13 cellular contexts compared by ENCODE assay signal in the genomic region with DNA sequence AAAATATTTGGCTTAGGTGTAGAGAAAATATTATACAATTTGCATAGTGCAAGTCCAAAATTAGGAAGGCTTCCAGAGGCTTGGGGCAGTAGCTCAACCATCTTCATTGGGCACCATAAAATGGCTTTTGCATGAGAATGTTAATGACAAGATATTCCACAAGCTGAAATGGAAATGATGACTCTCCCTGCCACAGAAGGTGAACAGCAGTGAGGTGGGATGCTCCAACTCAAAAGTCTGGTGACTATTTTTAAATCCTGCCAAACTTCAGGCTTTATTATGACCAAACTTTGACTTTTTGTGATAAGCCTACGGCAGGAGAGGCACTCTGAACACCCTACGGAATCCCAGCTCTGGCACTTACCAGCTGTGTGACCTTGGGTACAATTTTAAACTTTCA. TPM values are rescaled to one million over a fixed set of nuclear protein-coding genes. Genes with fewer than 3 reads are reported as not detected.
DNase-seq lines count a peak whose midpoint lies in the region; ATAC-seq and TF ChIP-seq lines count a peak whose summit lies in the region.
"Had no signal": no experiment of that assay in that cellular context is flagged by ENCODE, and none has a peak within 500 bp of the region (broad histone marks: within the 10 kb centered on the region; RNA-seq: fewer than 3 reads in every experiment).

No MANE protein-coding gene starts in this region.

- peaks cover 71% of the 10 kb centered on the region for H3K36me3 Mint-ChIP-seq in CD4-positive, CD25-positive, alpha-beta regulatory T cell
- H3K36me3 Mint-ChIP-seq in CD4-positive, alpha-beta T cell (ENCODE audit: low read depth): peaks cover 91% of the 10 kb centered on the region
- peaks cover 70% of the 10 kb centered on the region for H3K36me3 Mint-ChIP-seq in activated naive CD8-positive, alpha-beta T cell treated with anti-CD3 and anti-CD28 coated beads for 36 hours
- no peaks in the 10 kb centered on the region for H3K36me3 Mint-ChIP-seq in nephron progenitor cell (ENCODE audit: low read depth)
- H3K36me3 Mint-ChIP-seq in T-helper 2 cell treated with Interferon-gamma antibody and Interleukin-4, amounts not matched to agents 5 μg/mL and 100 μg/mL, for 36 hours (ENCODE audit: low read depth): peaks cover 67% of the 10 kb centered on the region

- POLR2A ChIA-PET in CD4-positive, alpha-beta T cell (lab: Charles Lee): interaction anchor here (0.7 to 2.5 kb wide), 9 partner anchors 8 to 53 kb away, joined by 3 to 10 read pairs (median 4); no protein-coding TSS in a partner anchor

- H3K36me3 ChIP-seq in CD4-positive, CD25-positive, alpha-beta regulatory T cell (ENCODE audit: control insufficient read depth, insufficient read depth, low read length): peaks cover 42% of the 10 kb centered on the region

- DNase-seq in CD4-positive, CD25-positive, alpha-beta regulatory T cell: no peak
- DNase-seq in CD4-positive, alpha-beta T cell: no peak
- no peak for DNase-seq in activated naive CD8-positive, alpha-beta T cell treated with anti-CD3 and anti-CD28 coated beads for 36 hours
- DNase-seq in nephron progenitor cell: no peak
- DNase-seq in NAMALWA (ENCODE audit: low spot score): no peak
- no peak for DNase-seq in T-helper 2 cell treated with Interferon-gamma antibody and Interleukin-4, amounts not matched to agents 5 μg/mL and 100 μg/mL, for 36 hours (ENCODE audit: low spot score)
- DNase-seq: CD4-positive, alpha-beta memory T cell; H9; NCI-H187; NCI-H226; NCI-H524 treated with DMSO at 0.1 percent for 48 hours had no signal

- H3K27me3 ChIP-seq in CD4-positive, CD25-positive, alpha-beta regulatory T cell (ENCODE audit: control insufficient read depth, insufficient read depth, low read length): no peaks in the 10 kb centered on the region
- no peaks in the 10 kb centered on the region for H3K27me3 ChIP-seq in CD4-positive, alpha-beta T cell (ENCODE audit: control insufficient read depth, insufficient read depth, low read length)

- peak overlapping the region; percentile 42 for H3K27ac ChIP-seq in CD4-positive, CD25-positive, alpha-beta regulatory T cell (ENCODE audit: insufficient read depth, low read length, poor library complexity, severe bottlenecking)
- no peak overlapping the region for H3K27ac ChIP-seq in CD4-positive, alpha-beta T cell (ENCODE audit: low read depth, low read length)

- H3K27ac Mint-ChIP-seq in CD4-positive, CD25-positive, alpha-beta regulatory T cell: peak overlapping the region in 1 of 3 donors; percentile 62
- H3K27ac Mint-ChIP-seq in CD4-positive, alpha-beta T cell: peak overlapping the region; percentile 59
- H3K27ac Mint-ChIP-seq in activated naive CD8-positive, alpha-beta T cell treated with anti-CD3 and anti-CD28 coated beads for 36 hours: peak overlapping the region; percentile 84
- H3K27ac Mint-ChIP-seq in nephron progenitor cell: peak overlapping the region; percentile 6
- H3K27ac Mint-ChIP-seq in T-helper 2 cell treated with Interferon-gamma antibody and Interleukin-4, amounts not matched to agents 5 μg/mL and 100 μg/mL, for 36 hours: no peak overlapping the region
- H3K27ac Mint-ChIP-seq: B cell, H9 had no signal

- H3K4me3 ChIP-seq in CD4-positive, CD25-positive, alpha-beta regulatory T cell (ENCODE audit: low read depth, low read length): no peak overlapping the region

- no peaks in the 10 kb centered on the region for H3K27me3 Mint-ChIP-seq in CD4-positive, CD25-positive, alpha-beta regulatory T cell
- H3K27me3 Mint-ChIP-seq in CD4-positive, alpha-beta T cell: no peaks in the 10 kb centered on the region
- H3K27me3 Mint-ChIP-seq in activated naive CD8-positive, alpha-beta T cell treated with anti-CD3 and anti-CD28 coated beads for 36 hours: no peaks in the 10 kb centered on the region
- peaks cover 5% of the 10 kb centered on the region for H3K27me3 Mint-ChIP-seq in nephron progenitor cell (ENCODE audit: low read depth, poor library complexity)
- H3K27me3 Mint-ChIP-seq in T-helper 2 cell treated with Interferon-gamma antibody and Interleukin-4, amounts not matched to agents 5 μg/mL and 100 μg/mL, for 36 hours (ENCODE audit: low read depth): no peaks in the 10 kb centered on the region
- H3K27me3 Mint-ChIP-seq: B cell; CD4-positive, alpha-beta memory T cell had no signal

- CTCF ChIA-PET in CD4-positive, alpha-beta T cell (lab: Charles Lee): interaction anchor here (1.0 to 1.5 kb wide), 4 partner anchors 10 to 37 kb away, joined by 3 to 4 read pairs (median 4); partner anchors contain the start of gene ARHGEF3

- peaks cover 35 to 87% (median 63%) of the 10 kb centered on the region in 4 donors for H3K4me1 Mint-ChIP-seq in CD4-positive, CD25-positive, alpha-beta regulatory T cell
- peaks cover 82% of the 10 kb centered on the region for H3K4me1 Mint-ChIP-seq in CD4-positive, alpha-beta T cell (ENCODE audit: low read depth)
- peaks cover 81% of the 10 kb centered on the region for H3K4me1 Mint-ChIP-seq in activated naive CD8-positive, alpha-beta T cell treated with anti-CD3 and anti-CD28 coated beads for 36 hours
- H3K4me1 Mint-ChIP-seq in nephron progenitor cell: peaks cover 26% of the 10 kb centered on the region
- H3K4me1 Mint-ChIP-seq in T-helper 2 cell treated with Interferon-gamma antibody and Interleukin-4, amounts not matched to agents 5 μg/mL and 100 μg/mL, for 36 hours (ENCODE audit: low read depth): peaks cover 59% of the 10 kb centered on the region

- intact Hi-C loops in CD4-positive, alpha-beta T cell (cut with DNase I, micrococcal nuclease): no loop called here

- no peak for TF ChIP-seq CTCF in CD4-positive, alpha-beta T cell (IDR thresholded peaks at IDR 0.05)
- no peak for TF ChIP-seq CTCF in nephron progenitor cell (IDR thresholded peaks at IDR 0.05)

- no peak for ATAC-seq in CD4-positive, CD25-positive, alpha-beta regulatory T cell (ENCODE audit: low read depth in 2 of 2)
- no peak for ATAC-seq in CD4-positive, alpha-beta T cell (ENCODE audit: poor library complexity)
- no peak for ATAC-seq in HG03095 (IDR thresholded peaks at IDR 0.05; ENCODE audit: unreplicated experiment)

- peaks cover 14% of the 10 kb centered on the region for H3K4me1 ChIP-seq in CD4-positive, CD25-positive, alpha-beta regulatory T cell (ENCODE audit: control insufficient read depth, insufficient read depth, low read length, poor library complexity, severe bottlenecking)

- no peaks in the 10 kb centered on the region for H3K9me3 Mint-ChIP-seq in CD4-positive, CD25-positive, alpha-beta regulatory T cell
- H3K9me3 Mint-ChIP-seq in CD4-positive, alpha-beta T cell: no peaks in the 10 kb centered on the region
- H3K9me3 Mint-ChIP-seq in activated naive CD8-positive, alpha-beta T cell treated with anti-CD3 and anti-CD28 coated beads for 36 hours: peaks cover 2% of the 10 kb centered on the region
- H3K9me3 Mint-ChIP-seq in nephron progenitor cell: no peaks in the 10 kb centered on the region
- H3K9me3 Mint-ChIP-seq in T-helper 2 cell treated with Interferon-gamma antibody and Interleukin-4, amounts not matched to agents 5 μg/mL and 100 μg/mL, for 36 hours: no peaks in the 10 kb centered on the region
- H3K9me3 Mint-ChIP-seq: CD4-positive, alpha-beta memory T cell had no signal

- H3K9me3 ChIP-seq in CD4-positive, CD25-positive, alpha-beta regulatory T cell (ENCODE audit: control insufficient read depth in 2 of 2, low read length in 2 of 2): no peaks in the 10 kb centered on the region
- H3K9me3 ChIP-seq in CD4-positive, alpha-beta T cell (ENCODE audit: control insufficient read depth, low read length): no peaks in the 10 kb centered on the region

- H3K4me3 Mint-ChIP-seq in CD4-positive, CD25-positive, alpha-beta regulatory T cell: no peak overlapping the region
- no peak overlapping the region for H3K4me3 Mint-ChIP-seq in CD4-positive, alpha-beta T cell
- peak overlapping the region; percentile 11 for H3K4me3 Mint-ChIP-seq in activated naive CD8-positive, alpha-beta T cell treated with anti-CD3 and anti-CD28 coated beads for 36 hours
- no peak overlapping the region for H3K4me3 Mint-ChIP-seq in nephron progenitor cell
- H3K4me3 Mint-ChIP-seq in T-helper 2 cell treated with Interferon-gamma antibody and Interleukin-4, amounts not matched to agents 5 μg/mL and 100 μg/mL, for 36 hours: no peak overlapping the region
- H3K4me3 Mint-ChIP-seq: B cell, H9 had no signal

RNA-seq across cellular contexts. Expression of gene ARHGEF3, which starts 37.6 kb away (rescaled TPM):
- 101 TPM for total RNA-seq in CD4-positive, CD25-positive, alpha-beta regulatory T cell
- 100 to 1,000 TPM in 3 of 4 donors, 10 to 100 TPM in 1; 87.8 to 137 (median 105) TPM for polyA plus RNA-seq in CD4-positive, CD25-positive, alpha-beta regulatory T cell
- 10 to 100 TPM; 46.4 to 46.6 TPM for total RNA-seq in CD4-positive, alpha-beta T cell
- 10 to 100 TPM; 81.2 to 88.2 TPM for total RNA-seq in activated naive CD8-positive, alpha-beta T cell treated with anti-CD3 and anti-CD28 coated beads for 36 hours
